23 cellular contexts compared by ENCODE assay signal in the genomic region with DNA sequence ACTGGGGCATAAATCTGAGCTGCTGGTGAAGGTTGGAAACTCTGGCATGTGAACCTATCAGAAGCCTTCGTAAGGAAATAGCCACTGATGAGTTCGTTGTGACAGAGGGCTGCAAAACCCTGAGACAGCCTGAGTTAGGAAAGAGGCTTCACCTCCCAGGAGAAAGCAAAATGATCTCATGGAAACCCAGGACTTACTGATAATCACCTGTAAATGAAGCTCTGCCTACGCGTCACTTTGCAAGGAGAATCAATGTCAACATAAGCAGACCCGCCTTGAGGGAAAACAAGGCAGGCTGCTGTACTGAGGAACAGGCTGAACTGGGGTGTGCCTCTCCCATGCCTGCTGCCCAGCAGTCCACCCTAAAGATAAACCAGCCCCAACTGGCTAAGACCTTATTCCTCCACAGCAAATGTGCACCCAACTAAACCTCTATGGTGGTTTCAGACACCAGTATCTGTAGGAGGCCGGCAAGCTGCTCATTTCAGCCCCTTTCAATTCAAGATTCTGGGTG. TPM values are rescaled to one million over a fixed set of nuclear protein-coding genes. Genes with fewer than 3 reads are reported as not detected.
A peak's percentile ranks its signal among the peaks of the same experiment; 100 is the strongest.
DNase-seq lines count a peak whose midpoint lies in the region; ATAC-seq and TF ChIP-seq lines count a peak whose summit lies in the region.
"Had no signal": no experiment of that assay in that cellular context is flagged by ENCODE, and none has a peak within 500 bp of the region (broad histone marks: within the 10 kb centered on the region; RNA-seq: fewer than 3 reads in every experiment).

No MANE protein-coding gene starts in this region.

- DNase-seq in epithelial cell of prostate (ENCODE audit: low read depth, low spot score) (peak; percentile 39), mesenchymal stem cell (peak; percentile 64), BE2C (no peak), NCI-H2171 treated with DMSO at 0.1 percent for 48 hours (lab: John Stamatoyannopoulos, UW) (no peak), cardiac septum (ENCODE audit: low spot score) (no peak)
- DNase-seq in stimulated activated naive B cell treated with anti-CD40 and anti-IgM and Interleukin-4, amounts not matched to agents 10 μg/mL and 1 μg/mL and 100 μg/mL, for 72 hours: no peak
- DNase-seq: activated CD8-positive, alpha-beta memory T cell treated with anti-CD3 and anti-CD28 coated beads, Interleukin-2, amount 50 U/mL, for 48 hours; activated effector memory CD4-positive, alpha-beta T cell treated with anti-CD3 and anti-CD28 coated beads, Interleukin-2, amount 50 U/mL, for 16 hours; adrenal gland; hippocampal formation; NCI-H1417 treated with DMSO at 0.1 percent for 48 hours; NCI-H2171; NCI-H69; Right ventricle myocardium superior had no signal

- H3K27ac ChIP-seq in HUES48 (ENCODE audit: low read depth, low read length) (peak overlapping the region; percentile 25), epithelial cell of prostate (peak overlapping the region; percentile 74), mesenchymal stem cell (ENCODE audit: low read length, poor library complexity, severe bottlenecking) (peak overlapping the region; percentile 74)
- H3K27ac ChIP-seq: adrenal gland, thoracic aorta had no signal

- H3K36me3 Mint-ChIP-seq in stimulated activated naive B cell treated with anti-CD40 and anti-IgM and Interleukin-4, amounts not matched to agents 10 μg/mL and 1 μg/mL and 100 μg/mL, for 72 hours: no peaks in the 10 kb centered on the region
- H3K36me3 Mint-ChIP-seq: memory B cell; stimulated activated effector memory CD8-positive, alpha-beta T cell treated with anti-CD3 and anti-CD28 coated beads, Interleukin-12 subunit alpha, Interleukin-12 subunit beta, amount 100 ng/mL, for 72 hours had no signal

- H3K4ac ChIP-seq in mesenchymal stem cell (ENCODE audit: low read depth in 1 of 2, low read length in 2 of 2): peak overlapping the region; percentile 67 to 88

- H3K36me3 ChIP-seq in HUES48 (ENCODE audit: control insufficient read depth, insufficient read depth, low read length): no peaks in the 10 kb centered on the region
- H3K36me3 ChIP-seq in mesenchymal stem cell (ENCODE audit: control insufficient read depth in 1 of 2, insufficient read depth in 2 of 2, low read depth in 1 of 2, low read length in 2 of 2): peaks cover 0 to 8% of the 10 kb centered on the region in 2 experiments
- no peaks in the 10 kb centered on the region for H3K36me3 ChIP-seq in BE2C
- H3K36me3 ChIP-seq: adrenal gland, thoracic aorta had no signal

- H3K9ac ChIP-seq in HUES48 (ENCODE audit: low read depth, low read length) (no peak overlapping the region), mesenchymal stem cell (ENCODE audit: low read length) (no peak overlapping the region)

- peaks cover 4 to 5% of the 10 kb centered on the region in 2 donors for H3K9me3 Mint-ChIP-seq in stimulated activated naive B cell treated with anti-CD40 and anti-IgM and Interleukin-4, amounts not matched to agents 10 μg/mL and 1 μg/mL and 100 μg/mL, for 72 hours
- H3K9me3 Mint-ChIP-seq: GM23338; memory B cell; stimulated activated effector memory CD8-positive, alpha-beta T cell treated with anti-CD3 and anti-CD28 coated beads, Interleukin-12 subunit alpha, Interleukin-12 subunit beta, amount 100 ng/mL, for 72 hours; T-helper 1 cell treated with Interleukin-12 subunit alpha and Interleukin-12 subunit beta and Interleukin-4 antibody, amounts not matched to agents 30 μg/mL and 1 μg/mL, for 36 hours had no signal

- H3K4me2 ChIP-seq in mesenchymal stem cell (ENCODE audit: low read length, poor library complexity, severe bottlenecking): no peak overlapping the region
- H3K4me2 ChIP-seq: GM23338 had no signal

- no peak overlapping the region for H3K4me3 Mint-ChIP-seq in stimulated activated naive B cell treated with anti-CD40 and anti-IgM and Interleukin-4, amounts not matched to agents 10 μg/mL and 1 μg/mL and 100 μg/mL, for 72 hours
- H3K4me3 Mint-ChIP-seq: central memory CD8-positive, alpha-beta T cell; GM23338; memory B cell; neural crest cell; stimulated activated effector memory CD8-positive, alpha-beta T cell treated with anti-CD3 and anti-CD28 coated beads, Interleukin-12 subunit alpha, Interleukin-12 subunit beta, amount 100 ng/mL, for 72 hours; T-helper 1 cell treated with Interleukin-12 subunit alpha and Interleukin-12 subunit beta and Interleukin-4 antibody, amounts not matched to agents 30 μg/mL and 1 μg/mL, for 36 hours had no signal

- H3K27ac Mint-ChIP-seq in stimulated activated naive B cell treated with anti-CD40 and anti-IgM and Interleukin-4, amounts not matched to agents 10 μg/mL and 1 μg/mL and 100 μg/mL, for 72 hours: no peak overlapping the region
- H3K27ac Mint-ChIP-seq: GM23338; memory B cell; stimulated activated effector memory CD8-positive, alpha-beta T cell treated with anti-CD3 and anti-CD28 coated beads, Interleukin-12 subunit alpha, Interleukin-12 subunit beta, amount 100 ng/mL, for 72 hours; T-helper 1 cell treated with Interleukin-12 subunit alpha and Interleukin-12 subunit beta and Interleukin-4 antibody, amounts not matched to agents 30 μg/mL and 1 μg/mL, for 36 hours had no signal

- H2BK5ac ChIP-seq in mesenchymal stem cell (ENCODE audit: low read depth, low read length, poor library complexity, severe bottlenecking): no peak overlapping the region

- no peak overlapping the region for H2AFZ ChIP-seq in mesenchymal stem cell (ENCODE audit: low read depth, low read length)
- H2AFZ ChIP-seq: GM23338 had no signal

- H2BK120ac ChIP-seq in mesenchymal stem cell (ENCODE audit: low read depth, low read length): peak overlapping the region; percentile 78

- peak overlapping the region; percentile 86 for H4K91ac ChIP-seq in mesenchymal stem cell (ENCODE audit: low read length)

- peaks cover 16 to 36% of the 10 kb centered on the region in 2 donors for H3K4me1 Mint-ChIP-seq in stimulated activated naive B cell treated with anti-CD40 and anti-IgM and Interleukin-4, amounts not matched to agents 10 μg/mL and 1 μg/mL and 100 μg/mL, for 72 hours
- H3K4me1 Mint-ChIP-seq: central memory CD8-positive, alpha-beta T cell; stimulated activated effector memory CD8-positive, alpha-beta T cell treated with anti-CD3 and anti-CD28 coated beads, Interleukin-12 subunit alpha, Interleukin-12 subunit beta, amount 100 ng/mL, for 72 hours had no signal

- no peaks in the 10 kb centered on the region for H3K9me3 ChIP-seq in HUES48 (ENCODE audit: control insufficient read depth, insufficient read depth, low read length)
- H3K9me3 ChIP-seq in mesenchymal stem cell (ENCODE audit: control insufficient read depth, low read length): no peaks in the 10 kb centered on the region
- no peaks in the 10 kb centered on the region for H3K9me3 ChIP-seq in BE2C
- H3K9me3 ChIP-seq: adrenal gland, thoracic aorta had no signal

- peak overlapping the region; percentile 89 to 91 for H2BK12ac ChIP-seq in mesenchymal stem cell (ENCODE audit: low read length in 2 of 2)

- H4K8ac ChIP-seq in mesenchymal stem cell (ENCODE audit: low read length): peak overlapping the region; percentile 70

- peak overlapping the region; percentile 67 for H2AK5ac ChIP-seq in mesenchymal stem cell (ENCODE audit: low read length, severe bottlenecking)

- peaks cover 16% of the 10 kb centered on the region for H3K79me1 ChIP-seq in mesenchymal stem cell (replicated peaks; ENCODE audit: low read length, poor library complexity, severe bottlenecking)

- no peaks in the 10 kb centered on the region for H3K27me3 ChIP-seq in HUES48 (ENCODE audit: control insufficient read depth, insufficient read depth, low read length)
- H3K27me3 ChIP-seq in mesenchymal stem cell (ENCODE audit: control insufficient read depth in 1 of 2, insufficient read depth in 1 of 2, low read length in 2 of 2): peaks cover 0 to 2% of the 10 kb centered on the region in 2 experiments
- no peaks in the 10 kb centered on the region for H3K27me3 ChIP-seq in BE2C
- H3K27me3 ChIP-seq: adrenal gland had no signal

- no peaks in the 10 kb centered on the region for H3K4me1 ChIP-seq in HUES48 (ENCODE audit: control insufficient read depth, insufficient read depth, low read length)
- H3K4me1 ChIP-seq in mesenchymal stem cell (ENCODE audit: control insufficient read depth, insufficient read depth, low read depth, low read length): peaks cover 13% of the 10 kb centered on the region
- H3K4me1 ChIP-seq in BE2C: no peaks in the 10 kb centered on the region
- H3K4me1 ChIP-seq: adrenal gland had no signal

- peak overlapping the region in 1 of 2 experiments; percentile 35 for H3K23ac ChIP-seq in mesenchymal stem cell (ENCODE audit: low read length in 2 of 2)

- no peak overlapping the region for H3K4me3 ChIP-seq in HUES48 (ENCODE audit: low read depth, low read length)
- H3K4me3 ChIP-seq in mesenchymal stem cell (ENCODE audit: insufficient read depth in 1 of 2, low read depth in 1 of 2, low read length in 2 of 2): no peak overlapping the region
- H3K4me3 ChIP-seq in BE2C (ENCODE audit: low read depth, low read length): no peak overlapping the region
- H3K4me3 ChIP-seq: adrenal gland, GM23338, thoracic aorta had no signal

- peak overlapping the region in 1 of 2 experiments; percentile 86 for H3K14ac ChIP-seq in mesenchymal stem cell (ENCODE audit: low read length in 2 of 2)

- H3K27me3 Mint-ChIP-seq in stimulated activated naive B cell treated with anti-CD40 and anti-IgM and Interleukin-4, amounts not matched to agents 10 μg/mL and 1 μg/mL and 100 μg/mL, for 72 hours: peaks cover 0 to 13% of the 10 kb centered on the region in 2 donors

- peak overlapping the region; percentile 60 to 85 for H3K18ac ChIP-seq in mesenchymal stem cell (ENCODE audit: low read depth in 1 of 2, low read length in 2 of 2)

- peak; percentile 24 to 26 for ATAC-seq in stimulated activated naive B cell treated with anti-CD40 and anti-IgM and Interleukin-4, amounts not matched to agents 10 μg/mL and 1 μg/mL and 100 μg/mL, for 72 hours (replicated peaks)
- no peak for ATAC-seq in GM21619 (IDR thresholded peaks at IDR 0.05; ENCODE audit: unreplicated experiment)
- ATAC-seq: stimulated activated effector memory CD8-positive, alpha-beta T cell treated with anti-CD3 and anti-CD28 coated beads, Interleukin-12 subunit alpha, Interleukin-12 subunit beta, amount 100 ng/mL, for 72 hours had no signal

- peak overlapping the region; percentile 37 for H2BK15ac ChIP-seq in mesenchymal stem cell (ENCODE audit: low read depth, poor library complexity, severe bottlenecking)

- intact Hi-C loops in cardiac septum (cut with DNase I): no loop called here

- TF ChIP-seq CTCF in BE2C (IDR thresholded peaks at IDR 0.05; ENCODE audit: low read depth, low read length): no peak

- 77% methylated on average over 6 of the region's 6 CpGs for WGBS in mesenchymal stem cell

RNA-seq across cellular contexts. Expression of a gene that starts 46.8 kb away (rescaled TPM):
- 12.6 TPM for polyA plus RNA-seq in mesenchymal stem cell (2013, experiment 1 of 2)
- polyA plus RNA-seq in mesenchymal stem cell (2013, experiment 2 of 2): 11.5 TPM
- polyA plus RNA-seq in BE2C (2012; ENCODE audit: insufficient read depth, insufficient read length, low read depth): not detected
- 2.7 TPM for total RNA-seq in cardiac septum

Comparison
In these comparisons a context has a peak if more than half of its experiments do, and no peak if none do; other contexts are left out.
1. DNase-seq: peak in epithelial cell of prostate (single experiment) and mesenchymal stem cell (single experiment); none in stimulated activated naive B cell treated with anti-CD40 and anti-IgM and Interleukin-4, amounts not matched to agents 10 μg/mL and 1 μg/mL and 100 μg/mL, for 72 hours (single experiment), BE2C (single experiment), NCI-H2171 treated with DMSO at 0.1 percent for 48 hours (single experiment) and cardiac septum (single experiment).
2. Peak in every context shown above with its lines, with median percentiles within 50 percentile points of each other: H3K27ac ChIP-seq.